Comparison of ENCODE assay signal across 8 cellular contexts in genomic region chr15:60370804-60371700, GRCh38. TPM values are rescaled to one million over a fixed set of nuclear protein-coding genes. Genes with fewer than 3 reads are reported as not detected.
DNase-seq lines count a peak whose midpoint lies in the region; ATAC-seq and TF ChIP-seq lines count a peak whose summit lies in the region.

No MANE protein-coding gene starts in this region.

- H3K4me3 ChIP-seq in fibroblast of pulmonary artery (replicated peaks; ENCODE audit: low read depth, low read length) (peak overlapping the region; percentile 12), OCI-LY7 (ENCODE audit: low read depth, low read length, poor library complexity, severe bottlenecking) (no peak overlapping the region)

- ATAC-seq in activated CD8-positive, alpha-beta T cell treated with anti-CD3 and anti-CD28 coated beads for 36 hours = peak; percentile 39
- no peak for ATAC-seq in activated CD8-positive, alpha-beta T cell treated with anti-CD3 and anti-CD28 coated beads, Interleukin-2, amount 10 ng/mL, durations not matched to agents 7 days and 5 days
- no peak for ATAC-seq in GM21619 (IDR thresholded peaks at IDR 0.05; ENCODE audit: unreplicated experiment)

- TF ChIP-seq CTCF in activated CD8-positive, alpha-beta T cell treated with anti-CD3 and anti-CD28 coated beads for 36 hours (IDR thresholded peaks at IDR 0.05) = no peak
- TF ChIP-seq CTCF in fibroblast of pulmonary artery (IDR thresholded peaks at IDR 0.05; ENCODE audit: low read length, missing control alignments) = no peak
- TF ChIP-seq CTCF in progenitor cell of endocrine pancreas (IDR thresholded peaks at IDR 0.05; ENCODE audit: unreplicated experiment) = no peak
- no peak for TF ChIP-seq CTCF in OCI-LY7 (conservative IDR thresholded peaks at IDR 0.05; ENCODE audit: low read length)

- no peaks in the 10 kb centered on the region for H3K9me3 Mint-ChIP-seq in activated CD8-positive, alpha-beta T cell treated with anti-CD3 and anti-CD28 coated beads for 36 hours
- H3K9me3 Mint-ChIP-seq in activated CD8-positive, alpha-beta T cell treated with anti-CD3 and anti-CD28 coated beads, Interleukin-2, amount 10 ng/mL, durations not matched to agents 7 days and 5 days (ENCODE audit: insufficient read depth) = no peaks in the 10 kb centered on the region
- H3K9me3 Mint-ChIP-seq in progenitor cell of endocrine pancreas (ENCODE audit: low read depth) = no peaks in the 10 kb centered on the region

- H3K4me2 ChIP-seq in OCI-LY7 (ENCODE audit: low read length) = no peak overlapping the region

- intact Hi-C loops in activated CD8-positive, alpha-beta T cell treated with anti-CD3 and anti-CD28 coated beads for 36 hours (cut with micrococcal nuclease) = no loop called here
- intact Hi-C loops in OCI-LY7 (cut with micrococcal nuclease; ENCODE audit: unreplicated experiment) = no loop called here

- no peak overlapping the region for H3K4me3 Mint-ChIP-seq in activated CD8-positive, alpha-beta T cell treated with anti-CD3 and anti-CD28 coated beads for 36 hours
- H3K4me3 Mint-ChIP-seq in activated CD8-positive, alpha-beta T cell treated with anti-CD3 and anti-CD28 coated beads, Interleukin-2, amount 10 ng/mL, durations not matched to agents 7 days and 5 days = no peak overlapping the region
- no peak overlapping the region for H3K4me3 Mint-ChIP-seq in progenitor cell of endocrine pancreas (ENCODE audit: low read depth)

- POLR2A ChIA-PET in activated CD8-positive, alpha-beta T cell treated with anti-CD3 and anti-CD28 coated beads for 36 hours (lab: Charles Lee) = no interaction called here
- POLR2A ChIA-PET in activated CD8-positive, alpha-beta T cell treated with anti-CD3 and anti-CD28 coated beads, Interleukin-2, amount 10 ng/mL, durations not matched to agents 7 days and 5 days (lab: Charles Lee) = no interaction called here
- POLR2A ChIA-PET in OCI-LY7 (lab: Charles Lee) = no interaction called here

- H3K27me3 Mint-ChIP-seq in activated CD8-positive, alpha-beta T cell treated with anti-CD3 and anti-CD28 coated beads for 36 hours = no peaks in the 10 kb centered on the region
- no peaks in the 10 kb centered on the region for H3K27me3 Mint-ChIP-seq in activated CD8-positive, alpha-beta T cell treated with anti-CD3 and anti-CD28 coated beads, Interleukin-2, amount 10 ng/mL, durations not matched to agents 7 days and 5 days (ENCODE audit: low read depth)
- H3K27me3 Mint-ChIP-seq in progenitor cell of endocrine pancreas = no peaks in the 10 kb centered on the region

- no peak overlapping the region for H2AFZ ChIP-seq in OCI-LY7 (ENCODE audit: low read length)

- BruUV-seq in OCI-LY7 (replicated peaks; lab: Mats Ljungman, UMichigan) = no TSS peak

- CTCF ChIA-PET in activated CD8-positive, alpha-beta T cell treated with anti-CD3 and anti-CD28 coated beads for 36 hours (lab: Charles Lee) = interaction anchor here (1.0 kb wide), 1 partner anchor 10 kb away, joined by 4 read pairs; no protein-coding TSS in a partner anchor
- CTCF ChIA-PET in activated CD8-positive, alpha-beta T cell treated with anti-CD3 and anti-CD28 coated beads, Interleukin-2, amount 10 ng/mL, durations not matched to agents 7 days and 5 days (lab: Charles Lee) = no interaction called here
- CTCF ChIA-PET in OCI-LY7 (lab: Charles Lee; ENCODE audit: unreplicated experiment) = no interaction called here

- H3K27ac ChIP-seq in OCI-LY7 (ENCODE audit: low read depth, low read length, poor library complexity, severe bottlenecking) = no peak overlapping the region

- H3K36me3 ChIP-seq in OCI-LY7 (ENCODE audit: insufficient read depth, low read length) = no peaks in the 10 kb centered on the region

- peak overlapping the region; percentile 68 for H3K27ac Mint-ChIP-seq in activated CD8-positive, alpha-beta T cell treated with anti-CD3 and anti-CD28 coated beads for 36 hours
- no peak overlapping the region for H3K27ac Mint-ChIP-seq in activated CD8-positive, alpha-beta T cell treated with anti-CD3 and anti-CD28 coated beads, Interleukin-2, amount 10 ng/mL, durations not matched to agents 7 days and 5 days
- H3K27ac Mint-ChIP-seq in progenitor cell of endocrine pancreas = peak overlapping the region; percentile 77

- no peaks in the 10 kb centered on the region for H3K9me2 ChIP-seq in OCI-LY7 (ENCODE audit: insufficient read depth, low read length)

- no peaks in the 10 kb centered on the region for H3K9me3 ChIP-seq in OCI-LY7 (ENCODE audit: low read length)

- H3K4me1 ChIP-seq in OCI-LY7 (ENCODE audit: insufficient read depth, low read length, poor library complexity, severe bottlenecking) = no peaks in the 10 kb centered on the region

- peak; percentile 45 for DNase-seq in activated CD8-positive, alpha-beta T cell treated with anti-CD3 and anti-CD28 coated beads for 36 hours
- DNase-seq in activated CD8-positive, alpha-beta T cell treated with anti-CD3 and anti-CD28 coated beads, Interleukin-2, amount 10 ng/mL, durations not matched to agents 7 days and 5 days = no peak
- DNase-seq in SW 1271 (lab: John Stamatoyannopoulos, UW) (peak; percentile 98), fibroblast of pulmonary artery (ENCODE audit: low read depth) (peak; percentile 99), progenitor cell of endocrine pancreas (ENCODE audit: low spot score, unreplicated experiment) (no peak), SIG-M5 treated with dmso at 0.1 percent for 504 hours (lab: John Stamatoyannopoulos, UW; ENCODE audit: unreplicated experiment) (no peak), OCI-LY7 (ENCODE audit: low spot score) (no peak)

- peaks cover 4% of the 10 kb centered on the region for H3K36me3 Mint-ChIP-seq in activated CD8-positive, alpha-beta T cell treated with anti-CD3 and anti-CD28 coated beads for 36 hours (ENCODE audit: low read depth)
- peaks cover 50% of the 10 kb centered on the region for H3K36me3 Mint-ChIP-seq in activated CD8-positive, alpha-beta T cell treated with anti-CD3 and anti-CD28 coated beads, Interleukin-2, amount 10 ng/mL, durations not matched to agents 7 days and 5 days (ENCODE audit: low read depth)
- H3K36me3 Mint-ChIP-seq in progenitor cell of endocrine pancreas (ENCODE audit: insufficient read depth) = peaks cover 28% of the 10 kb centered on the region

- peaks cover 13% of the 10 kb centered on the region for H3K4me1 Mint-ChIP-seq in activated CD8-positive, alpha-beta T cell treated with anti-CD3 and anti-CD28 coated beads for 36 hours (ENCODE audit: low read depth)
- peaks cover 2% of the 10 kb centered on the region for H3K4me1 Mint-ChIP-seq in activated CD8-positive, alpha-beta T cell treated with anti-CD3 and anti-CD28 coated beads, Interleukin-2, amount 10 ng/mL, durations not matched to agents 7 days and 5 days (ENCODE audit: low read depth)
- peaks cover 38% of the 10 kb centered on the region for H3K4me1 Mint-ChIP-seq in progenitor cell of endocrine pancreas (ENCODE audit: low read depth)

- H3K79me2 ChIP-seq in OCI-LY7 (ENCODE audit: insufficient read depth, low read depth, low read length) = no peaks in the 10 kb centered on the region

- H4K20me1 ChIP-seq in OCI-LY7 (ENCODE audit: insufficient read depth, low read length) = no peaks in the 10 kb centered on the region

RNA-seq across cellular contexts. Expression of gene ANXA2, which starts 26.7 kb away (rescaled TPM):
- total RNA-seq in activated CD8-positive, alpha-beta T cell treated with anti-CD3 and anti-CD28 coated beads for 36 hours = 10 to 100 TPM; 57.9 to 60.2 TPM
- total RNA-seq in activated CD8-positive, alpha-beta T cell treated with anti-CD3 and anti-CD28 coated beads, Interleukin-2, amount 10 ng/mL, durations not matched to agents 7 days and 5 days = 100 to 1,000 TPM; 368 to 375 TPM
- 311 and 366 TPM in 2 replicates for total RNA-seq in progenitor cell of endocrine pancreas
- 26.5 and 40.1 TPM in 2 replicates for total RNA-seq in OCI-LY7 (2014; rRNA removed; shearing (Covaris generic))
- 29.8 and 43.4 TPM in 2 replicates for total RNA-seq in OCI-LY7 (2022)

Comparison
In these comparisons a context has a peak if more than half of its experiments do, and no peak if none do; other contexts are left out.
1. DNase-seq: peak in activated CD8-positive, alpha-beta T cell treated with anti-CD3 and anti-CD28 coated beads for 36 hours (single experiment), SW 1271 (2 of 2) and fibroblast of pulmonary artery (single experiment); none in activated CD8-positive, alpha-beta T cell treated with anti-CD3 and anti-CD28 coated beads, Interleukin-2, amount 10 ng/mL, durations not matched to agents 7 days and 5 days (single experiment), progenitor cell of endocrine pancreas (single experiment), SIG-M5 treated with dmso at 0.1 percent for 504 hours (single experiment) and OCI-LY7 (single experiment).